Comparison of ENCODE assay signal across 21 cellular contexts in genomic region chr3:65778966-65779365, GRCh38.
DNase-seq lines count a peak whose midpoint lies in the region; ATAC-seq and TF ChIP-seq lines count a peak whose summit lies in the region.
"Had no signal": no experiment of that assay in that cellular context is flagged by ENCODE, and none has a peak within 500 bp of the region (broad histone marks: within the 10 kb centered on the region; RNA-seq: fewer than 3 reads in every experiment).

No MANE protein-coding gene starts in this region.

- H3K9me3 ChIP-seq in gastrocnemius medialis, result no peaks in the 10 kb centered on the region
- H3K9me3 ChIP-seq: mucosa of descending colon, Peyer's patch, sigmoid colon, upper lobe of left lung had no signal

- TF ChIP-seq POLR2A in gastrocnemius medialis (IDR thresholded peaks at IDR 0.05), result no peak

- peak; percentile 32 for DNase-seq in Daoy (ENCODE audit: low read depth)
- peak; percentile 2 for DNase-seq in HT1080 (ENCODE audit: low read depth)
- peak; percentile 53 for DNase-seq in astrocyte of the spinal cord (ENCODE audit: low read depth, low spot score)
- DNase-seq in omental fat pad (ENCODE audit: low spot score), result no peak
- DNase-seq in ureter (ENCODE audit: low spot score), result no peak
- no peak for DNase-seq in gastrocnemius medialis
- DNase-seq in dorsolateral prefrontal cortex, result no peak
- DNase-seq: activated gamma-delta T cell; amniotic stem cell; COR-L47; hippocampal formation; mucosa of descending colon; NCI-H1436; NCI-H82; nucleus accumbens; Peyer's patch; sigmoid colon; stimulated activated naive CD4-positive, alpha-beta T cell treated with Interleukin-2 at 50 U/mL for 16 hours; SW 1271; upper lobe of left lung had no signal

- intact Hi-C loops in gastrocnemius medialis (cut with DNase I; ENCODE audit: low total_unique reads), result no loop called here
- intact Hi-C loops in dorsolateral prefrontal cortex (cut with DNase I), result no loop called here

- no peak for TF ChIP-seq CTCF in astrocyte of the spinal cord (IDR thresholded peaks at IDR 0.05; ENCODE audit: low read depth, low read length)
- TF ChIP-seq CTCF in omental fat pad (IDR thresholded peaks at IDR 0.05), result no peak
- TF ChIP-seq CTCF in gastrocnemius medialis (IDR thresholded peaks at IDR 0.05 in 4 of 5, conservative IDR thresholded peaks at IDR 0.05 in 1 of 5), result no peak
- TF ChIP-seq CTCF in dorsolateral prefrontal cortex (IDR thresholded peaks at IDR 0.05 in 54 of 56, conservative IDR thresholded peaks at IDR 0.05 in 2 of 56; ENCODE audit: low read depth in 1 of 56, partially characterized antibody in 56 of 56), result no peak

- ATAC-seq in omental fat pad (ENCODE audit: low FRiP score), result peak; percentile 71
- no peak for ATAC-seq in gastrocnemius medialis
- no peak for ATAC-seq in GM21576 (IDR thresholded peaks at IDR 0.05; ENCODE audit: unreplicated experiment)
- ATAC-seq: mucosa of descending colon had no signal

- H3K4me3 ChIP-seq in astrocyte of the spinal cord (ENCODE audit: low read depth, low read length) (no peak overlapping the region), gastrocnemius medialis (no peak overlapping the region), dorsolateral prefrontal cortex (no peak overlapping the region)
- H3K4me3 ChIP-seq: mucosa of descending colon, Peyer's patch, sigmoid colon, upper lobe of left lung had no signal

- in situ Hi-C loops in astrocyte of the spinal cord (cut with HindIII; ENCODE audit: low sequenced_read_pairs) (no loop called here), gastrocnemius medialis (cut with MboI; ENCODE audit: low sequenced_read_pairs in 4 of 4) (no loop called here)

- H3K27me3 ChIP-seq in gastrocnemius medialis, result no peaks in the 10 kb centered on the region
- no peaks in the 10 kb centered on the region for H3K27me3 ChIP-seq in dorsolateral prefrontal cortex
- H3K27me3 ChIP-seq: Peyer's patch, sigmoid colon, upper lobe of left lung had no signal

- H3K4me1 ChIP-seq in gastrocnemius medialis, result peaks cover 0 to 15% of the 10 kb centered on the region in 2 donors
- H3K4me1 ChIP-seq: Peyer's patch, upper lobe of left lung had no signal

- H3K27ac ChIP-seq in gastrocnemius medialis, result no peak overlapping the region
- H3K27ac ChIP-seq in dorsolateral prefrontal cortex, result peak overlapping the region in 5 of 59 donors; percentile 0 to 40 (median 21)
- H3K27ac ChIP-seq: Peyer's patch, sigmoid colon, upper lobe of left lung had no signal

- no peaks in the 10 kb centered on the region for H3K36me3 ChIP-seq in gastrocnemius medialis
- H3K36me3 ChIP-seq: Peyer's patch, sigmoid colon, upper lobe of left lung had no signal

Comparison
In these comparisons a context has a peak if more than half of its experiments do, and no peak if none do; other contexts are left out.
1. DNase-seq: peak in Daoy (single experiment), HT1080 (single experiment) and astrocyte of the spinal cord (single experiment); none in omental fat pad (single experiment), ureter (single experiment), gastrocnemius medialis (0 of 2) and dorsolateral prefrontal cortex (0 of 10).